1 cellular context compared by ENCODE assay signal in genomic region chr5:71586941-71587708, GRCh38.
TF ChIP-seq lines count a peak whose summit lies in the region.

MCCC2 (plus strand) TSS chr5:71587340; CDS start chr5:71587426, 86 bp downstream.

TF ChIP-seq in GM12878, 131 proteins besides CTCF, POLR2A, EP300 and RAD21 (continued from another document and continues in another):
- TF ChIP-seq, protein P1, sequence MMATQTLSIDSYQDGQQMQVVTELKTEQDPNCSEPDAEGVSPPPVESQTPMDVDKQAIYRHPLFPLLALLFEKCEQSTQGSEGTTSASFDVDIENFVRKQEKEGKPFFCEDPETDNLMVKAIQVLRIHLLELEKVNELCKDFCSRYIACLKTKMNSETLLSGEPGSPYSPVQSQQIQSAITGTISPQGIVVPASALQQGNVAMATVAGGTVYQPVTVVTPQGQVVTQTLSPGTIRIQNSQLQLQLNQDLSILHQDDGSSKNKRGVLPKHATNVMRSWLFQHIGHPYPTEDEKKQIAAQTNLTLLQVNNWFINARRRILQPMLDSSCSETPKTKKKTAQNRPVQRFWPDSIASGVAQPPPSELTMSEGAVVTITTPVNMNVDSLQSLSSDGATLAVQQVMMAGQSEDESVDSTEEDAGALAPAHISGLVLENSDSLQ (IDR thresholded peaks at IDR 0.05): 0 out of 2 replicates have a peak, but pooled peaks have one; percentile 5
- peak; percentile 81 for TF ChIP-seq NBN (IDR thresholded peaks at IDR 0.05)
- TF ChIP-seq, protein P2, sequence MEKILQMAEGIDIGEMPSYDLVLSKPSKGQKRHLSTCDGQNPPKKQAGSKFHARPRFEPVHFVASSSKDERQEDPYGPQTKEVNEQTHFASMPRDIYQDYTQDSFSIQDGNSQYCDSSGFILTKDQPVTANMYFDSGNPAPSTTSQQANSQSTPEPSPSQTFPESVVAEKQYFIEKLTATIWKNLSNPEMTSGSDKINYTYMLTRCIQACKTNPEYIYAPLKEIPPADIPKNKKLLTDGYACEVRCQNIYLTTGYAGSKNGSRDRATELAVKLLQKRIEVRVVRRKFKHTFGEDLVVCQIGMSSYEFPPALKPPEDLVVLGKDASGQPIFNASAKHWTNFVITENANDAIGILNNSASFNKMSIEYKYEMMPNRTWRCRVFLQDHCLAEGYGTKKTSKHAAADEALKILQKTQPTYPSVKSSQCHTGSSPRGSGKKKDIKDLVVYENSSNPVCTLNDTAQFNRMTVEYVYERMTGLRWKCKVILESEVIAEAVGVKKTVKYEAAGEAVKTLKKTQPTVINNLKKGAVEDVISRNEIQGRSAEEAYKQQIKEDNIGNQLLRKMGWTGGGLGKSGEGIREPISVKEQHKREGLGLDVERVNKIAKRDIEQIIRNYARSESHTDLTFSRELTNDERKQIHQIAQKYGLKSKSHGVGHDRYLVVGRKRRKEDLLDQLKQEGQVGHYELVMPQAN (conservative IDR thresholded peaks at IDR 0.05): peak; percentile 58
- TF ChIP-seq RAD51 (IDR thresholded peaks at IDR 0.05): peak; percentile 96
- 0 out of 2 replicates have a peak, but pooled peaks have one; percentile 4 for TF ChIP-seq SMARCA5 (IDR thresholded peaks at IDR 0.05)
- no peak for TF ChIP-seq JUNB (IDR thresholded peaks at IDR 0.05)
- peak; percentile 49 for TF ChIP-seq KLF5 (IDR thresholded peaks at IDR 0.05; ENCODE audit: partially characterized antibody)
- peak; percentile 96 for TF ChIP-seq PAX5 (IDR thresholded peaks at IDR 0.05; ENCODE audit: borderline replicate concordance, low read depth, low read length)
- TF ChIP-seq SREBF1 (IDR thresholded peaks at IDR 0.05; ENCODE audit: low read length): no peak
- TF ChIP-seq IKZF1 (conservative IDR thresholded peaks at IDR 0.05): peak; percentile 83
- no peak for TF ChIP-seq PRDM15 (CRISPR knock-in tag; IDR thresholded peaks at IDR 0.05)
- peak; percentile 88 to 96 for TF ChIP-seq BHLHE40 (IDR thresholded peaks at IDR 0.05; ENCODE audit: borderline replicate concordance in 1 of 2, low read depth in 2 of 2, low read length in 1 of 2)
- TF ChIP-seq NR2F1 (conservative IDR thresholded peaks at IDR 0.05): peak; percentile 56
- TF ChIP-seq TCF3 (IDR thresholded peaks at IDR 0.05; ENCODE audit: borderline replicate concordance, insufficient read depth, low read depth, low read length): peak; percentile 66; the same call in 1 of the 2 replicates
- peak; percentile 58; the same call in 1 of the 2 replicates for TF ChIP-seq HDGF (IDR thresholded peaks at IDR 0.05)
- TF ChIP-seq ZBTB40 (IDR thresholded peaks at IDR 0.05; ENCODE audit: borderline replicate concordance): peak; percentile 24; the same call in 1 of the 2 replicates
- TF ChIP-seq, protein P3, sequence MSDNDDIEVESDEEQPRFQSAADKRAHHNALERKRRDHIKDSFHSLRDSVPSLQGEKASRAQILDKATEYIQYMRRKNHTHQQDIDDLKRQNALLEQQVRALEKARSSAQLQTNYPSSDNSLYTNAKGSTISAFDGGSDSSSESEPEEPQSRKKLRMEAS (IDR thresholded peaks at IDR 0.05; ENCODE audit: low read depth, low read length): peak; percentile 77; the same call in 1 of the 2 replicates
- TF ChIP-seq, protein P4, sequence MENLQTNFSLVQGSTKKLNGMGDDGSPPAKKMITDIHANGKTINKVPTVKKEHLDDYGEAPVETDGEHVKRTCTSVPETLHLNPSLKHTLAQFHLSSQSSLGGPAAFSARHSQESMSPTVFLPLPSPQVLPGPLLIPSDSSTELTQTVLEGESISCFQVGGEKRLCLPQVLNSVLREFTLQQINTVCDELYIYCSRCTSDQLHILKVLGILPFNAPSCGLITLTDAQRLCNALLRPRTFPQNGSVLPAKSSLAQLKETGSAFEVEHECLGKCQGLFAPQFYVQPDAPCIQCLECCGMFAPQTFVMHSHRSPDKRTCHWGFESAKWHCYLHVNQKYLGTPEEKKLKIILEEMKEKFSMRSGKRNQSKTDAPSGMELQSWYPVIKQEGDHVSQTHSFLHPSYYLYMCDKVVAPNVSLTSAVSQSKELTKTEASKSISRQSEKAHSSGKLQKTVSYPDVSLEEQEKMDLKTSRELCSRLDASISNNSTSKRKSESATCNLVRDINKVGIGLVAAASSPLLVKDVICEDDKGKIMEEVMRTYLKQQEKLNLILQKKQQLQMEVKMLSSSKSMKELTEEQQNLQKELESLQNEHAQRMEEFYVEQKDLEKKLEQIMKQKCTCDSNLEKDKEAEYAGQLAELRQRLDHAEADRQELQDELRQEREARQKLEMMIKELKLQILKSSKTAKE (IDR thresholded peaks at IDR 0.05; ENCODE audit: low read depth, poor library complexity, severe bottlenecking): peak; percentile 39
- TF ChIP-seq DPF2 (IDR thresholded peaks at IDR 0.05): peak; percentile 78
- TF ChIP-seq YY1 (IDR thresholded peaks at IDR 0.05; ENCODE audit: low read depth, low read length): peak; percentile 79
- TF ChIP-seq ZNF24 (IDR thresholded peaks at IDR 0.05): no peak
- TF ChIP-seq, protein P5, sequence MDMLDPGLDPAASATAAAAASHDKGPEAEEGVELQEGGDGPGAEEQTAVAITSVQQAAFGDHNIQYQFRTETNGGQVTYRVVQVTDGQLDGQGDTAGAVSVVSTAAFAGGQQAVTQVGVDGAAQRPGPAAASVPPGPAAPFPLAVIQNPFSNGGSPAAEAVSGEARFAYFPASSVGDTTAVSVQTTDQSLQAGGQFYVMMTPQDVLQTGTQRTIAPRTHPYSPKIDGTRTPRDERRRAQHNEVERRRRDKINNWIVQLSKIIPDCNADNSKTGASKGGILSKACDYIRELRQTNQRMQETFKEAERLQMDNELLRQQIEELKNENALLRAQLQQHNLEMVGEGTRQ (IDR thresholded peaks at IDR 0.05; ENCODE audit: borderline replicate concordance, low read depth, low read length): peak; percentile 83
- peak; percentile 54 for TF ChIP-seq CREB1 (IDR thresholded peaks at IDR 0.05; ENCODE audit: low read depth)
- TF ChIP-seq SPI1 (IDR thresholded peaks at IDR 0.05; ENCODE audit: borderline replicate concordance, insufficient read depth, low read depth, low read length): peak; percentile 17; the same call in 1 of the 2 replicates
- TF ChIP-seq ESRRA (IDR thresholded peaks at IDR 0.05; ENCODE audit: low read length): no peak
- no peak for TF ChIP-seq CEBPB (IDR thresholded peaks at IDR 0.05; ENCODE audit: borderline replicate concordance in 1 of 2, low read depth in 2 of 2, low read length in 2 of 2)
- TF ChIP-seq ETV6 (conservative IDR thresholded peaks at IDR 0.05 in 1 of 2, IDR thresholded peaks at IDR 0.05 in 1 of 2; ENCODE audit: borderline replicate concordance in 1 of 2, low read depth in 1 of 2): peak in 1 of 2 experiments; percentile 19; a peak in 1 of 4 replicates
- TF ChIP-seq, protein P6, sequence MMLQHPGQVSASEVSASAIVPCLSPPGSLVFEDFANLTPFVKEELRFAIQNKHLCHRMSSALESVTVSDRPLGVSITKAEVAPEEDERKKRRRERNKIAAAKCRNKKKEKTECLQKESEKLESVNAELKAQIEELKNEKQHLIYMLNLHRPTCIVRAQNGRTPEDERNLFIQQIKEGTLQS (IDR thresholded peaks at IDR 0.05; ENCODE audit: borderline replicate concordance, extremely low read depth, low read depth, low read length): peak; percentile 41; the same call in 1 of the 2 replicates
- peak; percentile 94 for TF ChIP-seq GATAD2B (conservative IDR thresholded peaks at IDR 0.05; ENCODE audit: low read depth)
- TF ChIP-seq BACH1 (IDR thresholded peaks at IDR 0.05; ENCODE audit: borderline replicate concordance): peak; percentile 75
- TF ChIP-seq MXI1 (IDR thresholded peaks at IDR 0.05; ENCODE audit: low read depth, low read length): peak; percentile 84
- TF ChIP-seq CBX5 (IDR thresholded peaks at IDR 0.05; ENCODE audit: low read depth): 0 out of 2 replicates have a peak, but pooled peaks have one; percentile 31
- TF ChIP-seq TAF1 (IDR thresholded peaks at IDR 0.05; ENCODE audit: borderline replicate concordance, low read depth, low read length): peak; percentile 63; the same call in 1 of the 2 replicates
- TF ChIP-seq, protein P7, sequence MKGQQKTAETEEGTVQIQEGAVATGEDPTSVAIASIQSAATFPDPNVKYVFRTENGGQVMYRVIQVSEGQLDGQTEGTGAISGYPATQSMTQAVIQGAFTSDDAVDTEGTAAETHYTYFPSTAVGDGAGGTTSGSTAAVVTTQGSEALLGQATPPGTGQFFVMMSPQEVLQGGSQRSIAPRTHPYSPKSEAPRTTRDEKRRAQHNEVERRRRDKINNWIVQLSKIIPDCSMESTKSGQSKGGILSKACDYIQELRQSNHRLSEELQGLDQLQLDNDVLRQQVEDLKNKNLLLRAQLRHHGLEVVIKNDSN (IDR thresholded peaks at IDR 0.05; ENCODE audit: borderline replicate concordance, extremely low read length, insufficient read depth, low read depth, low read length): peak; percentile 92
- no peak for TF ChIP-seq ZBTB4 (CRISPR knock-in tag; IDR thresholded peaks at IDR 0.05)
- TF ChIP-seq CHD2 (IDR thresholded peaks at IDR 0.05; ENCODE audit: borderline replicate concordance, low read depth, low read length): peak; percentile 95
- TF ChIP-seq CBFB (IDR thresholded peaks at IDR 0.05; ENCODE audit: low read depth): peak; percentile 81; the same call in 1 of the 2 replicates
- TF ChIP-seq BRCA1 (IDR thresholded peaks at IDR 0.05; ENCODE audit: low read depth, low read length): 0 out of 2 replicates have a peak, but pooled peaks have one; percentile 10
- no peak for TF ChIP-seq ZNF622 (IDR thresholded peaks at IDR 0.05)
- TF ChIP-seq MEF2A (IDR thresholded peaks at IDR 0.05; ENCODE audit: insufficient read depth, low read depth, low read length): 0 out of 2 replicates have a peak, but pooled peaks have one; percentile 10
- TF ChIP-seq ASH2L (IDR thresholded peaks at IDR 0.05; ENCODE audit: borderline replicate concordance, low read depth): 0 out of 2 replicates have a peak, but pooled peaks have one; percentile 38
- 0 out of 2 replicates have a peak, but pooled peaks have one; percentile 25 for TF ChIP-seq RFX5 (IDR thresholded peaks at IDR 0.05; ENCODE audit: low read depth, low read length)
